Comparison of ENCODE assay signal across 38 cellular contexts in genomic region chr2:40754912-40755311, GRCh38.
"Had no signal": no experiment of that assay in that cellular context is flagged by ENCODE, and none has a peak within 500 bp of the region (broad histone marks: within the 10 kb centered on the region; RNA-seq: fewer than 3 reads in every experiment).

No MANE protein-coding gene starts in this region.

- H3K4me3 ChIP-seq: adrenal gland, ascending aorta, body of pancreas, breast epithelium, cardiac muscle cell had no signal

- H3K27me3 Mint-ChIP-seq: activated naive CD4-positive, alpha-beta T cell treated with anti-CD3 and anti-CD28 coated beads, Interleukin-2, amount 10 ng/mL, durations not matched to agents 7 days and 5 days; activated naive CD4-positive, alpha-beta T cell treated with anti-CD3 and anti-CD28 coated beads, Interleukin-2, amount 50 U/mL, for 24 hours; activated naive CD8-positive, alpha-beta T cell; activated naive CD8-positive, alpha-beta T cell treated with anti-CD3 and anti-CD28 coated beads for 36 hours; activated naive CD8-positive, alpha-beta T cell treated with anti-CD3 and anti-CD28 coated beads, Interleukin-2, amount 10 ng/mL, durations not matched to agents 7 days and 5 days; activated naive CD8-positive, alpha-beta T cell treated with anti-CD3 and anti-CD28 coated beads, Interleukin-2, amount 50 U/mL, for 24 hours; activated T-cell treated with anti-CD3 and anti-CD28 coated beads, Interleukin-2, amount 50 U/mL, for 24 hours; activated T-helper 17 cell treated with anti-CD3 and anti-CD28 coated beads, Interleukin-2, amount 50 U/mL, for 72 hours; brain; central memory CD8-positive, alpha-beta T cell had no signal

- ATAC-seq: activated naive CD4-positive, alpha-beta T cell treated with anti-CD3 and anti-CD28 coated beads, Interleukin-2, amount 50 U/mL, for 72 hours; activated naive CD8-positive, alpha-beta T cell treated with anti-CD3 and anti-CD28 coated beads, Interleukin-2, amount 50 U/mL, for 24 hours; activated T-cell treated with anti-CD3 and anti-CD28 coated beads, Interleukin-2, amount 50 U/mL, for 4 hours; activated T-cell treated with anti-CD3 and anti-CD28 coated beads, Interleukin-2, amount 50 U/mL, for 72 hours; activated T-helper 17 cell treated with anti-CD3 and anti-CD28 coated beads, Interleukin-2, amount 50 U/mL, for 72 hours; body of pancreas had no signal

- H3K27ac ChIP-seq: adrenal gland, ascending aorta, body of pancreas, brain microvascular endothelial cell, breast epithelium, cardiac muscle cell had no signal

- H3K27ac Mint-ChIP-seq: activated naive CD4-positive, alpha-beta T cell treated with anti-CD3 and anti-CD28 coated beads for 36 hours; activated naive CD4-positive, alpha-beta T cell treated with anti-CD3 and anti-CD28 coated beads, Interleukin-2, amount 10 ng/mL, durations not matched to agents 7 days and 5 days; activated naive CD4-positive, alpha-beta T cell treated with anti-CD3 and anti-CD28 coated beads, Interleukin-2, amount 50 U/mL, for 24 hours; activated naive CD4-positive, alpha-beta T cell treated with anti-CD3 and anti-CD28 coated beads, Interleukin-2, amount 50 U/mL, for 72 hours; activated naive CD8-positive, alpha-beta T cell; activated naive CD8-positive, alpha-beta T cell treated with anti-CD3 and anti-CD28 coated beads for 36 hours; activated naive CD8-positive, alpha-beta T cell treated with anti-CD3 and anti-CD28 coated beads, Interleukin-2, amount 10 ng/mL, durations not matched to agents 7 days and 5 days; activated naive CD8-positive, alpha-beta T cell treated with anti-CD3 and anti-CD28 coated beads, Interleukin-2, amount 50 U/mL, for 24 hours; activated T-cell treated with anti-CD3 and anti-CD28 coated beads, Interleukin-2, amount 50 U/mL, for 24 hours; activated T-cell treated with anti-CD3 and anti-CD28 coated beads, Interleukin-2, amount 50 U/mL, for 72 hours; activated T-helper 1 cell treated with anti-CD3 and anti-CD28 coated beads, Interleukin-12 subunit alpha, Interleukin-12 subunit beta, Interleukin-2, Interleukin-4 antibody, amounts not matched to agents 30 ng/mL and 10 ng/mL and 1 ng/mL, durations not matched to agents 14 hours and 24 hours and 36 hours; activated T-helper 17 cell treated with anti-CD3 and anti-CD28 coated beads, Interleukin-2, amount 50 U/mL, for 72 hours; activated T-helper 2 cell treated with anti-CD3 and anti-CD28 coated beads, Interferon-gamma antibody, Interleukin-2, Interleukin-4, amounts not matched to agents 10 μg/mL and 5 μg/mL and 100 μg/mL, durations not matched to agents 14 hours and 24 hours and 36 hours; brain had no signal

- H3K36me3 ChIP-seq: adrenal gland, ascending aorta, brain microvascular endothelial cell, breast epithelium, cardiac muscle cell had no signal

- H3K4me1 Mint-ChIP-seq: activated naive CD4-positive, alpha-beta T cell treated with anti-CD3 and anti-CD28 coated beads, Interleukin-2, amount 10 ng/mL, durations not matched to agents 7 days and 5 days; activated naive CD4-positive, alpha-beta T cell treated with anti-CD3 and anti-CD28 coated beads, Interleukin-2, amount 50 U/mL, for 24 hours; activated naive CD8-positive, alpha-beta T cell treated with anti-CD3 and anti-CD28 coated beads, Interleukin-2, amount 10 ng/mL, durations not matched to agents 7 days and 5 days; activated naive CD8-positive, alpha-beta T cell treated with anti-CD3 and anti-CD28 coated beads, Interleukin-2, amount 50 U/mL, for 24 hours; activated T-helper 17 cell treated with anti-CD3 and anti-CD28 coated beads, Interleukin-2, amount 50 U/mL, for 72 hours; central memory CD8-positive, alpha-beta T cell had no signal

- H3K4me3 Mint-ChIP-seq: activated naive CD4-positive, alpha-beta T cell treated with anti-CD3 and anti-CD28 coated beads for 36 hours; activated naive CD4-positive, alpha-beta T cell treated with anti-CD3 and anti-CD28 coated beads, Interleukin-2, amount 10 ng/mL, durations not matched to agents 7 days and 5 days; activated naive CD4-positive, alpha-beta T cell treated with anti-CD3 and anti-CD28 coated beads, Interleukin-2, amount 50 U/mL, for 24 hours; activated naive CD8-positive, alpha-beta T cell; activated naive CD8-positive, alpha-beta T cell treated with anti-CD3 and anti-CD28 coated beads for 36 hours; activated naive CD8-positive, alpha-beta T cell treated with anti-CD3 and anti-CD28 coated beads, Interleukin-2, amount 10 ng/mL, durations not matched to agents 7 days and 5 days; activated naive CD8-positive, alpha-beta T cell treated with anti-CD3 and anti-CD28 coated beads, Interleukin-2, amount 50 U/mL, for 24 hours; activated T-cell treated with anti-CD3 and anti-CD28 coated beads, Interleukin-2, amount 50 U/mL, for 24 hours; activated T-cell treated with anti-CD3 and anti-CD28 coated beads, Interleukin-2, amount 50 U/mL, for 4 hours; activated T-cell treated with anti-CD3 and anti-CD28 coated beads, Interleukin-2, amount 50 U/mL, for 72 hours; activated T-helper 1 cell treated with anti-CD3 and anti-CD28 coated beads, Interleukin-12 subunit alpha, Interleukin-12 subunit beta, Interleukin-2, Interleukin-4 antibody, amounts not matched to agents 30 ng/mL and 10 ng/mL and 1 ng/mL, durations not matched to agents 14 hours and 24 hours and 36 hours; activated T-helper 17 cell treated with anti-CD3 and anti-CD28 coated beads, Interleukin-2, amount 50 U/mL, for 72 hours; brain; central memory CD8-positive, alpha-beta T cell had no signal

- H3K36me3 Mint-ChIP-seq: activated naive CD4-positive, alpha-beta T cell treated with anti-CD3 and anti-CD28 coated beads, Interleukin-2, amount 10 ng/mL, durations not matched to agents 7 days and 5 days; activated naive CD4-positive, alpha-beta T cell treated with anti-CD3 and anti-CD28 coated beads, Interleukin-2, amount 50 U/mL, for 24 hours; activated naive CD4-positive, alpha-beta T cell treated with anti-CD3 and anti-CD28 coated beads, Interleukin-2, amount 50 U/mL, for 72 hours; activated naive CD8-positive, alpha-beta T cell; activated naive CD8-positive, alpha-beta T cell treated with anti-CD3 and anti-CD28 coated beads for 36 hours; activated naive CD8-positive, alpha-beta T cell treated with anti-CD3 and anti-CD28 coated beads, Interleukin-2, amount 10 ng/mL, durations not matched to agents 7 days and 5 days; brain had no signal

- H3K4me1 ChIP-seq: ascending aorta, body of pancreas, breast epithelium had no signal

- DNase-seq: activated effector memory CD4-positive, alpha-beta T cell treated with anti-CD3 and anti-CD28 coated beads, Interleukin-2, amount 50 U/mL, for 16 hours; activated effector memory CD4-positive, alpha-beta T cell treated with Interleukin-2 at 50 U/mL for 16 hours; activated gamma-delta T cell; activated gamma-delta T cell treated with Interleukin-2 at 50 U/mL for 16 hours; activated naive CD4-positive, alpha-beta T cell; activated naive CD4-positive, alpha-beta T cell treated with anti-CD3 and anti-CD28 coated beads for 36 hours; activated naive CD4-positive, alpha-beta T cell treated with anti-CD3 and anti-CD28 coated beads, Interleukin-2, amount 10 ng/mL, durations not matched to agents 7 days and 5 days; activated naive CD4-positive, alpha-beta T cell treated with anti-CD3 and anti-CD28 coated beads, Interleukin-2, amount 50 U/mL, for 16 hours; activated naive CD4-positive, alpha-beta T cell treated with Interleukin-2 at 50 U/mL for 16 hours; activated naive CD8-positive, alpha-beta T cell treated with anti-CD3 and anti-CD28 coated beads for 36 hours; activated naive CD8-positive, alpha-beta T cell treated with anti-CD3 and anti-CD28 coated beads, Interleukin-2, amount 10 ng/mL, durations not matched to agents 7 days and 5 days; activated naive CD8-positive, alpha-beta T cell treated with anti-CD3 and anti-CD28 coated beads, Interleukin-2, amount 50 U/mL, for 24 hours; activated T-cell treated with anti-CD3 and anti-CD28 coated beads, Interleukin-2, amount 50 U/mL, for 1 hour; activated T-cell treated with anti-CD3 and anti-CD28 coated beads, Interleukin-2, amount 50 U/mL, for 24 hours; activated T-cell treated with anti-CD3 and anti-CD28 coated beads, Interleukin-2, amount 50 U/mL, for 4 hours; activated T-cell treated with anti-CD3 and anti-CD28 coated beads, Interleukin-2, amount 50 U/mL, for 48 hours; activated T-cell treated with anti-CD3 and anti-CD28 coated beads, Interleukin-2, amount 50 U/mL, for 72 hours; adrenal gland; amniotic stem cell; amygdala; anterior cingulate cortex; aorta; body of pancreas; brain microvascular endothelial cell; caudate nucleus; central memory CD4-positive, alpha-beta T cell; cerebellar nuclear complex had no signal

- H3K27me3 ChIP-seq: adrenal gland, ascending aorta, body of pancreas, brain microvascular endothelial cell, breast epithelium, cardiac muscle cell had no signal

- H3K9me3 ChIP-seq: adrenal gland, ascending aorta, body of pancreas, breast epithelium had no signal

- H3K9me3 Mint-ChIP-seq: activated naive CD4-positive, alpha-beta T cell treated with anti-CD3 and anti-CD28 coated beads for 36 hours; activated naive CD4-positive, alpha-beta T cell treated with anti-CD3 and anti-CD28 coated beads, Interleukin-2, amount 10 ng/mL, durations not matched to agents 7 days and 5 days; activated naive CD4-positive, alpha-beta T cell treated with anti-CD3 and anti-CD28 coated beads, Interleukin-2, amount 50 U/mL, for 24 hours; activated naive CD4-positive, alpha-beta T cell treated with anti-CD3 and anti-CD28 coated beads, Interleukin-2, amount 50 U/mL, for 72 hours; activated naive CD8-positive, alpha-beta T cell treated with anti-CD3 and anti-CD28 coated beads for 36 hours; activated naive CD8-positive, alpha-beta T cell treated with anti-CD3 and anti-CD28 coated beads, Interleukin-2, amount 10 ng/mL, durations not matched to agents 7 days and 5 days; activated naive CD8-positive, alpha-beta T cell treated with anti-CD3 and anti-CD28 coated beads, Interleukin-2, amount 50 U/mL, for 24 hours; activated T-cell treated with anti-CD3 and anti-CD28 coated beads, Interleukin-2, amount 50 U/mL, for 24 hours; activated T-cell treated with anti-CD3 and anti-CD28 coated beads, Interleukin-2, amount 50 U/mL, for 4 hours; activated T-cell treated with anti-CD3 and anti-CD28 coated beads, Interleukin-2, amount 50 U/mL, for 72 hours; activated T-helper 1 cell treated with anti-CD3 and anti-CD28 coated beads, Interleukin-12 subunit alpha, Interleukin-12 subunit beta, Interleukin-2, Interleukin-4 antibody, amounts not matched to agents 30 ng/mL and 10 ng/mL and 1 ng/mL, durations not matched to agents 14 hours and 24 hours and 36 hours; activated T-helper 2 cell treated with anti-CD3 and anti-CD28 coated beads, Interferon-gamma antibody, Interleukin-2, Interleukin-4, amounts not matched to agents 10 μg/mL and 5 μg/mL and 100 μg/mL, durations not matched to agents 14 hours and 24 hours and 36 hours; brain had no signal
